Comparison of ENCODE assay signal across 24 cellular contexts in genomic region chr20:62190639-62191411, GRCh38. TPM values are rescaled to one million over a fixed set of nuclear protein-coding genes. Genes with fewer than 3 reads are reported as not detected.
DNase-seq lines count a peak whose midpoint lies in the region; ATAC-seq, FAIRE-seq and TF ChIP-seq lines count a peak whose summit lies in the region.
"Had no signal": no experiment of that assay in that cellular context is flagged by ENCODE, and none has a peak within 500 bp of the region (broad histone marks: within the 10 kb centered on the region; RNA-seq: fewer than 3 reads in every experiment).

No MANE protein-coding gene starts in this region.

- H3K4me3 ChIP-seq in right atrium auricular region: no peak overlapping the region
- H3K4me3 ChIP-seq in WERI-Rb-1 (ENCODE audit: low read depth, low read length): no peak overlapping the region
- H3K4me3 ChIP-seq in lower lobe of right lung: no peak overlapping the region
- no peak overlapping the region for H3K4me3 ChIP-seq in esophagus squamous epithelium
- H3K4me3 ChIP-seq: SJSA1 had no signal

- H3K27me3 ChIP-seq in right atrium auricular region: no peaks in the 10 kb centered on the region
- no peaks in the 10 kb centered on the region for H3K27me3 ChIP-seq in WERI-Rb-1 (ENCODE audit: insufficient read depth, low read depth, severe bottlenecking)
- no peaks in the 10 kb centered on the region for H3K27me3 ChIP-seq in lower lobe of right lung (ENCODE audit: low read depth)
- H3K27me3 ChIP-seq in esophagus squamous epithelium: no peaks in the 10 kb centered on the region
- H3K27me3 ChIP-seq: SJSA1 had no signal

- H3K36me3 ChIP-seq in right atrium auricular region (peaks cover 24% of the 10 kb centered on the region), WERI-Rb-1 (peaks cover 7% of the 10 kb centered on the region), lower lobe of right lung (peaks cover 63% of the 10 kb centered on the region), esophagus squamous epithelium (peaks cover 2 to 69% (median 9%) of the 10 kb centered on the region in 3 donors)

- no peak overlapping the region for H3K4me3 Mint-ChIP-seq in stimulated activated effector memory CD8-positive, alpha-beta T cell treated with anti-CD3 and anti-CD28 coated beads, Interleukin-12 subunit alpha, Interleukin-12 subunit beta, amount 100 ng/mL, for 72 hours
- H3K4me3 Mint-ChIP-seq in natural killer cell: no peak overlapping the region
- H3K4me3 Mint-ChIP-seq: CD8-positive, alpha-beta T cell had no signal

- no peak for TF ChIP-seq CTCF in right atrium auricular region (IDR thresholded peaks at IDR 0.05)
- TF ChIP-seq CTCF in WERI-Rb-1 (IDR thresholded peaks at IDR 0.05; ENCODE audit: low read depth, low read length): 0 out of 2 replicates have a peak, but pooled peaks have one; percentile 6
- TF ChIP-seq CTCF in lower lobe of right lung (IDR thresholded peaks at IDR 0.05): no peak
- TF ChIP-seq CTCF in natural killer cell (IDR thresholded peaks at IDR 0.05): no peak
- no peak for TF ChIP-seq CTCF in esophagus squamous epithelium (IDR thresholded peaks at IDR 0.05)

- intact Hi-C loops in Right ventricle myocardium superior (cut with DNase I) (no loop called here), lower lobe of right lung (cut with DNase I) (no loop called here), natural killer cell (cut with micrococcal nuclease) (no loop called here), esophagus squamous epithelium (cut with DNase I) (no loop called here)

- H3K9me3 ChIP-seq in right atrium auricular region (no peaks in the 10 kb centered on the region), WERI-Rb-1 (ENCODE audit: severe bottlenecking) (no peaks in the 10 kb centered on the region), lower lobe of right lung (no peaks in the 10 kb centered on the region), esophagus squamous epithelium (no peaks in the 10 kb centered on the region)
- H3K9me3 ChIP-seq: SJSA1 had no signal

- no peaks in the 10 kb centered on the region for H3K9me3 Mint-ChIP-seq in stimulated activated effector memory CD8-positive, alpha-beta T cell treated with anti-CD3 and anti-CD28 coated beads, Interleukin-12 subunit alpha, Interleukin-12 subunit beta, amount 100 ng/mL, for 72 hours
- no peaks in the 10 kb centered on the region for H3K9me3 Mint-ChIP-seq in natural killer cell
- H3K9me3 Mint-ChIP-seq: CD8-positive, alpha-beta T cell had no signal

- no peak for TF ChIP-seq POLR2A in GM12892 (IDR thresholded peaks at IDR 0.05; ENCODE audit: low read depth, low read length)
- no peak for TF ChIP-seq POLR2A in esophagus squamous epithelium (IDR thresholded peaks at IDR 0.05)

- H3K4me1 Mint-ChIP-seq in stimulated activated effector memory CD8-positive, alpha-beta T cell treated with anti-CD3 and anti-CD28 coated beads, Interleukin-12 subunit alpha, Interleukin-12 subunit beta, amount 100 ng/mL, for 72 hours: peaks cover 21% of the 10 kb centered on the region
- peaks cover 0 to 8% of the 10 kb centered on the region in 2 donors for H3K4me1 Mint-ChIP-seq in natural killer cell

- peak; percentile 25 for DNase-seq in Right ventricle myocardium superior
- no peak for DNase-seq in right atrium auricular region (ENCODE audit: low spot score)
- no peak for DNase-seq in WERI-Rb-1
- peak; percentile 24 for DNase-seq in lower lobe of right lung
- DNase-seq in stimulated activated effector memory CD8-positive, alpha-beta T cell treated with anti-CD3 and anti-CD28 coated beads, Interleukin-12 subunit alpha, Interleukin-12 subunit beta, amount 100 ng/mL, for 72 hours (ENCODE audit: low spot score in 2 of 2): no peak
- no peak for DNase-seq in natural killer cell
- no peak for DNase-seq in GM12892 (ENCODE audit: insufficient read length)
- no peak for DNase-seq in esophagus squamous epithelium (lab: John Stamatoyannopoulos, UW)
- DNase-seq: Calu3; CD8-positive, alpha-beta T cell; DMS53; EL; HCEC 1CT; KBM-7; MV-4-11; NCI-H187; NCI-H2107; NCI-H526; PC-3; RPMI8226 had no signal

- H3K36me3 Mint-ChIP-seq in stimulated activated effector memory CD8-positive, alpha-beta T cell treated with anti-CD3 and anti-CD28 coated beads, Interleukin-12 subunit alpha, Interleukin-12 subunit beta, amount 100 ng/mL, for 72 hours: peaks cover 47% of the 10 kb centered on the region
- H3K36me3 Mint-ChIP-seq in natural killer cell: no peaks in the 10 kb centered on the region

- ATAC-seq in Right ventricle myocardium superior (ENCODE audit: poor library complexity) (no peak), lower lobe of right lung (no peak), natural killer cell (no peak)
- ATAC-seq in stimulated activated effector memory CD8-positive, alpha-beta T cell treated with anti-CD3 and anti-CD28 coated beads, Interleukin-12 subunit alpha, Interleukin-12 subunit beta, amount 100 ng/mL, for 72 hours: no peak
- ATAC-seq: CD8-positive, alpha-beta T cell; PC-3 had no signal

- no peak for FAIRE-seq in GM12892 (lab: Jason Lieb, UNC)
- FAIRE-seq: A204.1, GM12891 had no signal

- H3K4me1 ChIP-seq in right atrium auricular region: peaks cover 0 to 21% of the 10 kb centered on the region in 2 donors
- H3K4me1 ChIP-seq in lower lobe of right lung: peaks cover 13% of the 10 kb centered on the region
- peaks cover 0 to 16% (median 2%) of the 10 kb centered on the region in 3 donors for H3K4me1 ChIP-seq in esophagus squamous epithelium
- H3K4me1 ChIP-seq: SJSA1 had no signal

- H3K27ac Mint-ChIP-seq in stimulated activated effector memory CD8-positive, alpha-beta T cell treated with anti-CD3 and anti-CD28 coated beads, Interleukin-12 subunit alpha, Interleukin-12 subunit beta, amount 100 ng/mL, for 72 hours: peak overlapping the region; percentile 43
- no peak overlapping the region for H3K27ac Mint-ChIP-seq in natural killer cell
- H3K27ac Mint-ChIP-seq: CD8-positive, alpha-beta T cell had no signal

- no peaks in the 10 kb centered on the region for H3K27me3 Mint-ChIP-seq in natural killer cell (ENCODE audit: low read depth in 2 of 2)

- 84 to 85% methylated on average over 19 to 23 of the region's 25 CpGs for WGBS in esophagus squamous epithelium, 2 donors

- no peak overlapping the region for H3K27ac ChIP-seq in right atrium auricular region
- H3K27ac ChIP-seq in WERI-Rb-1: no peak overlapping the region
- H3K27ac ChIP-seq in lower lobe of right lung: no peak overlapping the region
- H3K27ac ChIP-seq in esophagus squamous epithelium: no peak overlapping the region
- H3K27ac ChIP-seq: SJSA1 had no signal

RNA-seq across cellular contexts. Expression of gene MTG2, which starts 8.0 kb away (rescaled TPM):
- total RNA-seq in Right ventricle myocardium superior (20.8 TPM), right atrium auricular region (10 to 100 TPM; 20.7 to 24.1 TPM), lower lobe of right lung (27.1 TPM), natural killer cell (10 to 100 TPM; 16.8 to 25.8 (median 25.3) TPM), esophagus squamous epithelium (10 to 100 TPM; 17.4 to 25.5 (median 21.7) TPM)
- 18.0 TPM for polyA plus RNA-seq in GM12892 (2012; ENCODE audit: missing spikeins)

RNA-seq across cellular contexts. Expression of gene HRH3, which starts 29.3 kb away (rescaled TPM):
- total RNA-seq in Right ventricle myocardium superior: not detected
- not detected for total RNA-seq in right atrium auricular region
- total RNA-seq in lower lobe of right lung: not detected
- not detected for total RNA-seq in natural killer cell
- not detected for polyA plus RNA-seq in GM12892 (2012; ENCODE audit: missing spikeins)
- not detected for total RNA-seq in esophagus squamous epithelium
- total RNA-seq: Calu3; CD8-positive, alpha-beta T cell; PC-3; SJSA1 had no signal
- polyA plus RNA-seq: BJ had no signal

RNA-seq across cellular contexts. Expression of gene SS18L1, which starts 47.3 kb away (rescaled TPM):
- total RNA-seq in Right ventricle myocardium superior (8.9 TPM), right atrium auricular region (1 to 10 TPM; 8.3 to 9.0 TPM), lower lobe of right lung (17.8 TPM), natural killer cell (10 to 100 TPM; 19.1 to 26.0 (median 23.7) TPM), esophagus squamous epithelium (10 to 100 TPM in 3 of 4 donors, 1 to 10 TPM in 1; 7.8 to 24.5 (median 15.0) TPM)
- polyA plus RNA-seq in GM12892 (2012; ENCODE audit: missing spikeins): 8.2 TPM

RNA-seq across cellular contexts. Expression of gene OSBPL2, which starts 47.5 kb away (rescaled TPM):
- total RNA-seq in Right ventricle myocardium superior: 52.3 TPM
- total RNA-seq in right atrium auricular region: 10 to 100 TPM; 27.2 to 29.6 TPM
- total RNA-seq in lower lobe of right lung: 56.0 TPM
- total RNA-seq in natural killer cell: 100 to 1,000 TPM in 2 of 3 donors, 10 to 100 TPM in 1; 77.9 to 112 (median 104) TPM
- polyA plus RNA-seq in GM12892 (2012; ENCODE audit: missing spikeins): 15.3 TPM
- total RNA-seq in esophagus squamous epithelium: 10 to 100 TPM; 48.4 to 65.1 (median 55.8) TPM

RNA-seq across cellular contexts. Expression of gene PSMA7, which starts 47.6 kb away (rescaled TPM):
- 239 TPM for total RNA-seq in Right ventricle myocardium superior
- 100 to 1,000 TPM; 258 to 313 TPM for total RNA-seq in right atrium auricular region
- total RNA-seq in lower lobe of right lung: 223 TPM
- 100 to 1,000 TPM; 154 to 177 (median 168) TPM for total RNA-seq in natural killer cell
- polyA plus RNA-seq in GM12892 (2012; ENCODE audit: missing spikeins): 261 TPM
- 100 to 1,000 TPM; 230 to 373 (median 297) TPM for total RNA-seq in esophagus squamous epithelium

Comparison
In these comparisons a context has a peak if more than half of its experiments do, and no peak if none do; other contexts are left out.
1. DNase-seq: peak in Right ventricle myocardium superior (single experiment) and lower lobe of right lung (single experiment); none in right atrium auricular region (single experiment), WERI-Rb-1 (single experiment), stimulated activated effector memory CD8-positive, alpha-beta T cell treated with anti-CD3 and anti-CD28 coated beads, Interleukin-12 subunit alpha, Interleukin-12 subunit beta, amount 100 ng/mL, for 72 hours (0 of 2), natural killer cell (single experiment), GM12892 (single experiment) and esophagus squamous epithelium (single experiment).